Comparison of ENCODE assay signal across 8 cellular contexts in the genomic region with DNA sequence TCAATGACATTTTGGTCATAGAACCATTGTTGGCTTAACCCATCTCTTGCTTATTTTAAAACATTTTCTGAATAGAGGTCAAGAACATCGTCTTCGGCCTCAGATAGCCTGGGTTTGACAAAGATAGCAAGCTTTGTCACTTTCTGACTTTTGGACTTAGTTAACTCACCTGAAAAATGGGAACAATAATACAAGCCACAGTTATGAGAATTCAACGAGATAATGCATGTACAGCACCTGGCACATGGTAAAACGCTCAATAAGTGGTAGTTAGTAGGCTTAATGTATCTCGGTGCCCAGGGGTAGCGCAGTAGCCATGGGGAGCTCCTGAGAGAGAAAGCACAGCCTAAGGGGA. TPM values are rescaled to one million over a fixed set of nuclear protein-coding genes. Genes with fewer than 3 reads are reported as not detected.
DNase-seq lines count a peak whose midpoint lies in the region; ATAC-seq and TF ChIP-seq lines count a peak whose summit lies in the region.

No MANE protein-coding gene starts in this region.

- H3K27ac ChIP-seq in RWPE2 (ENCODE audit: poor library complexity, severe bottlenecking) (peak overlapping the region; percentile 19), skin epidermis (peak overlapping the region; percentile 28 to 90 (median 73))

- H3K4me3 ChIP-seq in RWPE2 (ENCODE audit: severe bottlenecking) (peak overlapping the region; percentile 68), fibroblast of the aortic adventitia (ENCODE audit: low read depth, low read length) (peak overlapping the region; percentile 99), skin epidermis (peak overlapping the region; percentile 91 to 100 (median 98))

- in situ Hi-C loops in KBM-7 (cut with MboI; ENCODE audit: low pct_unique_long_range_greater_than_20kb, low sequenced_read_pairs) = no loop called here

- ATAC-seq in GM19463 (IDR thresholded peaks at IDR 0.05; ENCODE audit: unreplicated experiment) (peak; percentile 0), RWPE2 (ENCODE audit: low read depth) (peak; percentile 1; the same call in 1 of the 3 replicates)

- H3K36me3 ChIP-seq in RWPE2 (ENCODE audit: low read depth) = peaks cover 24% of the 10 kb centered on the region

- DNase-seq in RWPE2 (ENCODE audit: low spot score) (no peak), fibroblast of the aortic adventitia (ENCODE audit: low read depth) (no peak), DMS79 treated with DMSO at 0.1 percent for 48 hours (lab: John Stamatoyannopoulos, UW) (no peak), KBM-7 (no peak), AG08396 (ENCODE audit: low spot score) (no peak), hypothalamus (lab: John Stamatoyannopoulos, UW) (no peak)

- H3K27me3 ChIP-seq in RWPE2 (ENCODE audit: insufficient read depth, poor library complexity, severe bottlenecking) = no peaks in the 10 kb centered on the region

- no peak for TF ChIP-seq CTCF in RWPE2 (IDR thresholded peaks at IDR 0.05; ENCODE audit: poor library complexity, severe bottlenecking)
- TF ChIP-seq CTCF in fibroblast of the aortic adventitia (IDR thresholded peaks at IDR 0.05; ENCODE audit: insufficient read depth, low read length) = no peak

- no peaks in the 10 kb centered on the region for H3K9me3 ChIP-seq in RWPE2 (ENCODE audit: severe bottlenecking)

- peaks cover 5% of the 10 kb centered on the region for H3K4me1 ChIP-seq in RWPE2 (ENCODE audit: insufficient read depth, poor library complexity, severe bottlenecking)

RNA-seq across cellular contexts. Expression of a gene that starts 0.4 kb away (rescaled TPM):
- 15.4 and 22.2 TPM in 2 replicates for total RNA-seq in fibroblast of the aortic adventitia (ENCODE audit: low replicate concordance)

RNA-seq across cellular contexts. Expression of a gene that starts 4.7 kb away (rescaled TPM):
- 14.1 and 30.6 TPM in 2 replicates for total RNA-seq in fibroblast of the aortic adventitia (ENCODE audit: low replicate concordance)
